26 cellular contexts compared by ENCODE assay signal in genomic region chr20:2633381-2633780, GRCh38.
"Had no signal": no experiment of that assay in that cellular context is flagged by ENCODE, and none has a peak within 500 bp of the region (broad histone marks: within the 10 kb centered on the region; RNA-seq: fewer than 3 reads in every experiment).

No MANE protein-coding gene starts in this region.

- H3K4me1 Mint-ChIP-seq: WTC11 had no signal

- H3K27ac Mint-ChIP-seq: activated CD4-positive, alpha-beta memory T cell treated with anti-CD3 and anti-CD28 coated beads, Interleukin-2, amount 10 ng/mL, durations not matched to agents 7 days and 5 days; activated CD4-positive, alpha-beta T cell treated with anti-CD3 and anti-CD28 coated beads, Interleukin-2, amount 10 ng/mL, durations not matched to agents 7 days and 5 days; activated naive CD4-positive, alpha-beta T cell treated with anti-CD3 and anti-CD28 coated beads, Interleukin-2, amount 10 ng/mL, durations not matched to agents 7 days and 5 days; activated naive CD8-positive, alpha-beta T cell treated with anti-CD3 and anti-CD28 coated beads, Interleukin-2, amount 10 ng/mL, durations not matched to agents 7 days and 5 days; activated T-cell treated with anti-CD3 and anti-CD28 coated beads, Interleukin-2, amount 50 U/mL, for 24 hours; activated T-cell treated with anti-CD3 and anti-CD28 coated beads, Interleukin-2, amount 50 U/mL, for 72 hours; dendritic cell treated with granulocyte-macrophage colony-stimulating factor and Interleukin-4, amounts not matched to agents 40 ng/mL and 50 ng/mL, for 4 days; endodermal cell; WTC11 had no signal

- H3K36me3 Mint-ChIP-seq: activated naive CD4-positive, alpha-beta T cell treated with anti-CD3 and anti-CD28 coated beads, Interleukin-2, amount 10 ng/mL, durations not matched to agents 7 days and 5 days; activated naive CD8-positive, alpha-beta T cell treated with anti-CD3 and anti-CD28 coated beads, Interleukin-2, amount 10 ng/mL, durations not matched to agents 7 days and 5 days; WTC11 had no signal

- H3K9me3 Mint-ChIP-seq: activated CD4-positive, alpha-beta memory T cell treated with anti-CD3 and anti-CD28 coated beads, Interleukin-2, amount 10 ng/mL, durations not matched to agents 7 days and 5 days; activated CD4-positive, alpha-beta T cell treated with anti-CD3 and anti-CD28 coated beads, Interleukin-2, amount 10 ng/mL, durations not matched to agents 7 days and 5 days; activated naive CD4-positive, alpha-beta T cell treated with anti-CD3 and anti-CD28 coated beads, Interleukin-2, amount 10 ng/mL, durations not matched to agents 7 days and 5 days; activated naive CD8-positive, alpha-beta T cell treated with anti-CD3 and anti-CD28 coated beads, Interleukin-2, amount 10 ng/mL, durations not matched to agents 7 days and 5 days; central memory CD8-positive, alpha-beta T cell; endodermal cell had no signal

- H3K4me1 ChIP-seq: ascending aorta had no signal

- H3K4me3 ChIP-seq: ascending aorta, coronary artery, dorsolateral prefrontal cortex had no signal

- H3K27me3 ChIP-seq: ascending aorta, brain microvascular endothelial cell, dorsolateral prefrontal cortex had no signal

- DNase-seq: activated CD4-positive, alpha-beta memory T cell treated with anti-CD3 and anti-CD28 coated beads, Interleukin-2, amount 10 ng/mL, durations not matched to agents 7 days and 5 days; activated CD4-positive, alpha-beta T cell treated with anti-CD3 and anti-CD28 coated beads for 1 hour; activated CD4-positive, alpha-beta T cell treated with anti-CD3 and anti-CD28 coated beads for 4 hours; activated CD4-positive, alpha-beta T cell treated with anti-CD3 and anti-CD28 coated beads, Interleukin-2, amount 10 ng/mL, durations not matched to agents 7 days and 5 days; activated CD4-positive, alpha-beta T cell treated with anti-CD3 and anti-CD28 coated beads, Interleukin-2, amount 50 U/mL, for 4 hours; activated CD8-positive, alpha-beta memory T cell treated with anti-CD3 and anti-CD28 coated beads, Interleukin-2, amount 50 U/mL, for 48 hours; activated gamma-delta T cell; activated naive CD4-positive, alpha-beta T cell; activated naive CD4-positive, alpha-beta T cell treated with anti-CD3 and anti-CD28 coated beads, Interleukin-2, amount 10 ng/mL, durations not matched to agents 7 days and 5 days; activated naive CD8-positive, alpha-beta T cell treated with anti-CD3 and anti-CD28 coated beads, Interleukin-2, amount 10 ng/mL, durations not matched to agents 7 days and 5 days; activated T-cell treated with anti-CD3 and anti-CD28 coated beads for 4 hours; activated T-cell treated with anti-CD3 and anti-CD28 coated beads, Interleukin-2, amount 50 U/mL, for 24 hours; activated T-cell treated with anti-CD3 and anti-CD28 coated beads, Interleukin-2, amount 50 U/mL, for 72 hours; brain microvascular endothelial cell; dorsolateral prefrontal cortex; effector memory CD4-positive, alpha-beta T cell; endodermal cell; foreskin fibroblast; T-helper 2 cell had no signal

- H3K36me3 ChIP-seq: ascending aorta, brain microvascular endothelial cell had no signal

- H3K27ac ChIP-seq: ascending aorta, brain microvascular endothelial cell, coronary artery, dorsolateral prefrontal cortex had no signal

- ATAC-seq: activated naive CD4-positive, alpha-beta T cell treated with anti-CD3 and anti-CD28 coated beads, Interleukin-2, amount 50 U/mL, for 72 hours; activated T-cell treated with anti-CD3 and anti-CD28 coated beads, Interleukin-2, amount 50 U/mL, for 72 hours; esophagus mucosa had no signal

- H3K4me3 Mint-ChIP-seq: activated CD4-positive, alpha-beta memory T cell treated with anti-CD3 and anti-CD28 coated beads, Interleukin-2, amount 10 ng/mL, durations not matched to agents 7 days and 5 days; activated CD4-positive, alpha-beta T cell treated with anti-CD3 and anti-CD28 coated beads, Interleukin-2, amount 10 ng/mL, durations not matched to agents 7 days and 5 days; activated naive CD4-positive, alpha-beta T cell treated with anti-CD3 and anti-CD28 coated beads, Interleukin-2, amount 10 ng/mL, durations not matched to agents 7 days and 5 days; activated naive CD8-positive, alpha-beta T cell treated with anti-CD3 and anti-CD28 coated beads, Interleukin-2, amount 10 ng/mL, durations not matched to agents 7 days and 5 days; activated T-cell treated with anti-CD3 and anti-CD28 coated beads, Interleukin-2, amount 50 U/mL, for 24 hours; activated T-cell treated with anti-CD3 and anti-CD28 coated beads, Interleukin-2, amount 50 U/mL, for 72 hours; central memory CD8-positive, alpha-beta T cell; dendritic cell treated with granulocyte-macrophage colony-stimulating factor and Interleukin-4, amounts not matched to agents 40 ng/mL and 50 ng/mL, for 4 days; endodermal cell; WTC11 had no signal
